In the genomic region with DNA sequence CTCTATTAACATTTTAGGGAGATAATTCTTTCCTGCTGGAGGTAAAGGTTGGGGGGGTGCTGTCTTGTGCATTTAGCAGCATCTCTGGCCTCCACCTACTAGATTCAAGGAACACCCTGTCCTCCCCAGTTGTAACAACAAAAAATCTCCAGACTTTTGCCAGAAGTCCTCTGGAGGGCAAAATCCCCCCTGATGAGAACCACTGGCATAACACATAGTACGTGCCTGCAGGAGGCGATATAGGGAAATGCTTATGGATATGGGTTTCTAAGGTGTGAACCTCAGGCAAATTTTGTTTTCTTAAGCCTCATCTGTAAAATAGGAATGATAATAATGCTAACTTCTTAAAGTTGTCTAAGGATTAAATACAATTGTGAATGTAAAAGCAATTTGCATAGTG, we compare ENCODE assay signal across 13 cellular contexts. TPM values are rescaled to one million over a fixed set of nuclear protein-coding genes. Genes with fewer than 3 reads are reported as not detected.
DNase-seq lines count a peak whose midpoint lies in the region; ATAC-seq, FAIRE-seq and TF ChIP-seq lines count a peak whose summit lies in the region.
"Had no signal": no experiment of that assay in that cellular context is flagged by ENCODE, and none has a peak within 500 bp of the region (broad histone marks: within the 10 kb centered on the region; RNA-seq: fewer than 3 reads in every experiment).

No MANE protein-coding gene starts in this region.

- peak overlapping the region; percentile 86 for H3K4me3 Mint-ChIP-seq in Calu3 (ENCODE audit: low read depth, unreplicated experiment)
- H3K4me3 Mint-ChIP-seq in endodermal cell = no peak overlapping the region

- peak overlapping the region; percentile 92 for H3K27ac Mint-ChIP-seq in Calu3 (ENCODE audit: unreplicated experiment)
- H3K27ac Mint-ChIP-seq in endodermal cell = no peak overlapping the region

- TF ChIP-seq EP300 in A549 (IDR thresholded peaks at IDR 0.05) = no peak

- no peaks in the 10 kb centered on the region for H3K27me3 Mint-ChIP-seq in Calu3 (ENCODE audit: unreplicated experiment)
- H3K27me3 Mint-ChIP-seq in endodermal cell (ENCODE audit: insufficient read depth) = peaks cover 51% of the 10 kb centered on the region

- ATAC-seq in A549 (no peak), HG03520 (IDR thresholded peaks at IDR 0.05; ENCODE audit: unreplicated experiment) (no peak)

- no peak for FAIRE-seq in A549 (lab: Jason Lieb, UNC)

- no peaks in the 10 kb centered on the region for H3K9me3 ChIP-seq in A549
- H3K9me3 ChIP-seq in endodermal cell (ENCODE audit: control insufficient read depth, low read length) = peaks cover 27% of the 10 kb centered on the region
- H3K9me3 ChIP-seq: adrenal gland had no signal

- H3K4me1 Mint-ChIP-seq in Calu3 (ENCODE audit: low read depth, unreplicated experiment) (peaks cover 24% of the 10 kb centered on the region), endodermal cell (peaks cover 20% of the 10 kb centered on the region)

- peaks cover 41% of the 10 kb centered on the region for H3K27me3 ChIP-seq in endodermal cell (ENCODE audit: control insufficient read depth, insufficient read depth, low read length, poor library complexity, severe bottlenecking)
- H3K27me3 ChIP-seq: adrenal gland had no signal

- DNase-seq in A549 (ENCODE audit: low read depth in 1 of 2, low spot score in 1 of 2) (peak in 1 of 2 experiments; percentile 45), Calu3 (peak; percentile 50), NAMALWA (ENCODE audit: low spot score) (peak; percentile 58), endodermal cell (peak; percentile 60), RPMI8226 (no peak), SKM-1 treated with dmso at 0.1 percent for 144 hours (lab: John Stamatoyannopoulos, UW; ENCODE audit: unreplicated experiment) (no peak)
- DNase-seq in activated CD4-positive, CD25-positive, alpha-beta regulatory T cell (lab: John Stamatoyannopoulos, UW) = no peak
- DNase-seq: activated CD4-positive, alpha-beta T cell treated with anti-CD3 and anti-CD28 coated beads for 48 hours; adrenal gland; EL; KBM-7; stimulated activated CD8-positive, alpha-beta memory T cell treated with anti-CD3 and anti-CD28 coated beads, Interleukin-4, amount 100 ng/mL, for 48 hours had no signal

- peaks cover 15% of the 10 kb centered on the region; the same call in 2 of the 3 replicates for H3K4me1 ChIP-seq in A549
- H3K4me1 ChIP-seq in endodermal cell (ENCODE audit: control insufficient read depth, insufficient read depth, low read length) = no peaks in the 10 kb centered on the region

- H3K27ac ChIP-seq in A549 (no peak overlapping the region), endodermal cell (ENCODE audit: low read depth, low read length) (no peak overlapping the region)

- POLR2A ChIA-PET in A549 (lab: Yijun Ruan, JAX) = interaction anchor here (0.6 kb wide), 1 partner anchor 66 kb away, joined by 3 read pairs; no protein-coding TSS in a partner anchor

- intact Hi-C loops in Calu3 (cut with micrococcal nuclease; ENCODE audit: unreplicated experiment) = loop anchor here (1.0 to 2.0 kb wide), 2 partner anchors 42 to 110 kb away; no protein-coding TSS in a partner anchor

- no peak overlapping the region for H3K9ac ChIP-seq in endodermal cell (ENCODE audit: extremely low read depth, low read length, poor library complexity, severe bottlenecking)

- no peaks in the 10 kb centered on the region for H3K36me3 ChIP-seq in endodermal cell (ENCODE audit: control insufficient read depth, insufficient read depth, low read length)
- H3K36me3 ChIP-seq: adrenal gland had no signal

- CTCF ChIA-PET in A549 (lab: Yijun Ruan, JAX) = interaction anchor here (0.7 to 7.3 kb wide), 12 partner anchors 11 to 171 kb away, joined by 3 to 76 read pairs (median 6); no protein-coding TSS in a partner anchor
- CTCF ChIA-PET in Calu3 (lab: Charles Lee) = interaction anchor here (0.9 to 5.3 kb wide), 7 partner anchors 42 to 157 kb away, joined by 3 to 29 read pairs (median 16); no protein-coding TSS in a partner anchor

- TF ChIP-seq RAD21 in A549 (conservative IDR thresholded peaks at IDR 0.05 in 1 of 2, IDR thresholded peaks at IDR 0.05 in 1 of 2) = peak in 1 of 2 experiments; percentile 24; a peak in 1 of 5 replicates

- no peak overlapping the region for H3K4me2 ChIP-seq in A549

- no TSS peak for BruUV-seq in Calu3 (replicated peaks; lab: Mats Ljungman, UMichigan)

- H3K9me3 Mint-ChIP-seq in Calu3 (ENCODE audit: low read depth, unreplicated experiment) = no peaks in the 10 kb centered on the region
- peaks cover 22% of the 10 kb centered on the region for H3K9me3 Mint-ChIP-seq in endodermal cell

- no peak overlapping the region for H3K4me3 ChIP-seq in A549
- no peak overlapping the region for H3K4me3 ChIP-seq in endodermal cell (ENCODE audit: low read length)
- H3K4me3 ChIP-seq: adrenal gland had no signal

- H3K36me3 Mint-ChIP-seq in Calu3 (ENCODE audit: insufficient read depth, unreplicated experiment) = peaks cover 46% of the 10 kb centered on the region
- peaks cover 1% of the 10 kb centered on the region for H3K36me3 Mint-ChIP-seq in endodermal cell (ENCODE audit: low read depth)

- TF ChIP-seq POLR2A in A549 (IDR thresholded peaks at IDR 0.05; ENCODE audit: low read length) = no peak

- TF ChIP-seq CTCF in A549 (IDR thresholded peaks at IDR 0.05) (peak; percentile 44), Calu3 (IDR thresholded peaks at IDR 0.05; ENCODE audit: unreplicated experiment) (peak; percentile 61), endodermal cell (conservative IDR thresholded peaks at IDR 0.05) (peak; percentile 61)

- WGBS in A549 (ENCODE audit: missing lambda C conversion rate) = 91% methylated on average over 2 of the region's 2 CpGs
- 90 to 100% methylated on average over 2 of the region's 2 CpGs for WGBS in endodermal cell (ENCODE audit: insufficient coverage in 1 of 2, insufficient read length in 1 of 2), 2 experiments

TF ChIP-seq in A549, 52 proteins besides CTCF, POLR2A, EP300 and RAD21:
- TF ChIP-seq, protein P1, sequence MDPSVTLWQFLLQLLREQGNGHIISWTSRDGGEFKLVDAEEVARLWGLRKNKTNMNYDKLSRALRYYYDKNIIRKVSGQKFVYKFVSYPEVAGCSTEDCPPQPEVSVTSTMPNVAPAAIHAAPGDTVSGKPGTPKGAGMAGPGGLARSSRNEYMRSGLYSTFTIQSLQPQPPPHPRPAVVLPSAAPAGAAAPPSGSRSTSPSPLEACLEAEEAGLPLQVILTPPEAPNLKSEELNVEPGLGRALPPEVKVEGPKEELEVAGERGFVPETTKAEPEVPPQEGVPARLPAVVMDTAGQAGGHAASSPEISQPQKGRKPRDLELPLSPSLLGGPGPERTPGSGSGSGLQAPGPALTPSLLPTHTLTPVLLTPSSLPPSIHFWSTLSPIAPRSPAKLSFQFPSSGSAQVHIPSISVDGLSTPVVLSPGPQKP (IDR thresholded peaks at IDR 0.05; ENCODE audit: low read depth, low read length) = no peak
- 0 out of 3 replicates have a peak, but pooled peaks have one; percentile 14 for TF ChIP-seq SMC3 (IDR thresholded peaks at IDR 0.05)
- no peak for TF ChIP-seq NFE2L2 (conservative IDR thresholded peaks at IDR 0.05; ENCODE audit: low read length)
TF ChIP-seq in A549: peak in this region for 1.

RNA-seq across cellular contexts. Expression of a gene that starts 2.9 kb away (rescaled TPM):
- polyA plus RNA-seq in A549 (2011; rRNA removed) = 17.4 and 17.8 TPM in 2 replicates
- polyA plus RNA-seq in A549 (2012; cell fraction: cytosol; rRNA removed) = 4.5 and 5.1 TPM in 2 replicates
- 13.1 and 14.7 TPM in 2 replicates for polyA plus RNA-seq in A549 (2012; cell fraction: nucleus; rRNA removed)
- polyA plus RNA-seq in A549 (2017; fragmentation: RNase III; extraction: RNeasy Plus Mini Kit Qiagen cat#74134 plus additional on column Dnase treatment) = 10.9 to 13.0 TPM (median 13.0 TPM) in 3 replicates
- 11.0 and 14.4 TPM in 2 replicates for polyA minus RNA-seq in A549 (2011; rRNA and poly(A)+ RNA removed)
- 124 and 136 TPM in 2 replicates for total RNA-seq in Calu3 (2022)
- total RNA-seq in endodermal cell = 10 to 100 TPM in 1 of 2 donors, 1 to 10 TPM in 1; 9.8 to 11.3 TPM
- polyA plus RNA-seq in endodermal cell (2013, experiment 1 of 2) = 6.3 TPM
- 5.8 TPM for polyA plus RNA-seq in endodermal cell (2013, experiment 2 of 2)

Comparison
In these comparisons a context has a peak if more than half of its experiments do, and no peak if none do; other contexts are left out.
1. DNase-seq: peak in Calu3 (single experiment), NAMALWA (single experiment) and endodermal cell (single experiment); none in RPMI8226 (single experiment), SKM-1 treated with dmso at 0.1 percent for 144 hours (single experiment) and activated CD4-positive, CD25-positive, alpha-beta regulatory T cell (0 of 4).
2. RNA of a gene that starts 2.9 kb away (total RNA-seq): 124 to 136 TPM in Calu3; 9.8 to 11.3 TPM in endodermal cell; every median in the first group is over 10 times any median in the second.
3. Peak in every context shown above with its lines, with median percentiles within 50 percentile points of each other: CTCF ChIP-seq.